In the genomic region with DNA sequence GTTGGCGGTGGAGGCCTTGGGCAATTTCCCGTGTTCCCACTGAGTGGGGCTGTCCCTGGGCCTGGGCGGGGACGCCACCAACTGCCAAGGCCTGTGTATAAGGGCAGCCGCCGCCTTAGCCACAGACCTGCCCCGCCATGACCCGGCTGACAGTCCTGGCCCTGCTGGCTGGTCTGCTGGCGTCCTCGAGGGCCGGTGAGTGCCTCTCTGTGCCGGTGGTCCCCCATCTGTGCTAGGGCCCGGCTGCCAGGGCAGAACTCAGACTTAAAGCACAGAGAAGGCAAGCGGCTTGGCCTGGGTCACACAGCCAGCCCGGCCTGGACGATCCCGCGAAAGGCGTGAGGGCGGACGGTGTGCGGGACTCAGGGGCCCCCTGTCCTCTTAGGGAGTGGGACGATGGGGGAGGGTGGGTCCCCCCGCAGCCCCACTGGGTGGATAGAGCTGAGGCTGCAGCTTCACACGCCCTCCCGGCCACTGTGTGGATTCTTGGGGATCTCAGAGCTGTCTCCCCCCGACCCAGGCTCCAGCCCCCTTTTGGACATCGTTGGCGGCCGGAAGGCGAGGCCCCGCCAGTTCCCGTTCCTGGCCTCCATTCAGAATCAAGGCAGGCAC, we compare ENCODE assay signal across 21 cellular contexts. TPM values are rescaled to one million over a fixed set of nuclear protein-coding genes. Genes with fewer than 3 reads are reported as not detected.
A peak's percentile ranks its signal among the peaks of the same experiment; 100 is the strongest.
DNase-seq lines count a peak whose midpoint lies in the region; ATAC-seq and TF ChIP-seq lines count a peak whose summit lies in the region.
"Had no signal": no experiment of that assay in that cellular context is flagged by ENCODE, and none has a peak within 500 bp of the region (broad histone marks: within the 10 kb centered on the region; RNA-seq: fewer than 3 reads in every experiment).

Gene AZU1 (plus strand): TSS at position 128 of the 612 bp plus-strand sequence. CDS start 10 bp downstream, at position 138.

- peak; percentile 31 for ATAC-seq in Right ventricle myocardium superior (ENCODE audit: poor library complexity)
- ATAC-seq in Panc1: peak; percentile 50
- ATAC-seq in left lung: peak; percentile 59
- peak; percentile 38 for ATAC-seq in aorta (ENCODE audit: low FRiP score)
- ATAC-seq in HG03571 (IDR thresholded peaks at IDR 0.05; ENCODE audit: unreplicated experiment): no peak
- ATAC-seq: stimulated activated naive B cell treated with anti-CD40 and anti-IgM and Interleukin-4, amounts not matched to agents 10 μg/mL and 1 μg/mL and 100 μg/mL, for 72 hours had no signal

- H3K27ac ChIP-seq in right atrium auricular region (no peak within 1 kb of the TSS), Panc1 (ENCODE audit: low read length) (no peak within 1 kb of the TSS), left lung (no peak within 1 kb of the TSS), aorta (ENCODE audit: low read depth in 1 of 2, low read length in 2 of 2) (no peak within 1 kb of the TSS)
- H3K27ac ChIP-seq: heart right ventricle, thyroid gland had no signal

- POLR2A ChIA-PET in Panc1 (lab: Charles Lee): no interaction called here

- H3K9me3 ChIP-seq in right atrium auricular region: no peaks in the 10 kb centered on the region
- no peaks in the 10 kb centered on the region for H3K9me3 ChIP-seq in Panc1 (ENCODE audit: control insufficient read depth, insufficient read depth, low read depth, low read length)
- no peaks in the 10 kb centered on the region for H3K9me3 ChIP-seq in left lung
- no peaks in the 10 kb centered on the region for H3K9me3 ChIP-seq in aorta (ENCODE audit: control insufficient read depth, low read length)
- H3K9me3 ChIP-seq: heart right ventricle, thyroid gland had no signal

- H3K4me3 ChIP-seq in right atrium auricular region: no peak within 1 kb of the TSS
- H3K4me3 ChIP-seq in Panc1 (ENCODE audit: low read depth in 2 of 2, low read length in 2 of 2): no peak within 1 kb of the TSS
- H3K4me3 ChIP-seq in left lung: no peak within 1 kb of the TSS
- no peak within 1 kb of the TSS for H3K4me3 ChIP-seq in aorta (ENCODE audit: low read length in 2 of 2)
- H3K4me3 ChIP-seq: heart right ventricle, thyroid gland had no signal

- 73 to 74% methylated on average over 30 to 33 of the region's 33 CpGs for WGBS in aorta, 2 donors

- H3K36me3 ChIP-seq in right atrium auricular region: no peaks in the 10 kb centered on the region
- H3K36me3 ChIP-seq in Panc1 (ENCODE audit: control insufficient read depth, insufficient read depth, low read length): no peaks in the 10 kb centered on the region
- H3K36me3 ChIP-seq in left lung: no peaks in the 10 kb centered on the region
- H3K36me3 ChIP-seq in aorta (ENCODE audit: control insufficient read depth in 1 of 2, insufficient read depth in 2 of 2, low read length in 1 of 2): no peaks in the 10 kb centered on the region
- H3K36me3 ChIP-seq: heart right ventricle, thyroid gland had no signal

- no peaks in the 10 kb centered on the region for H3K4me1 ChIP-seq in right atrium auricular region
- H3K4me1 ChIP-seq in Panc1 (ENCODE audit: control insufficient read depth, insufficient read depth, low read length): peaks cover 10% of the 10 kb centered on the region
- peaks cover 0 to 64% of the 10 kb centered on the region in 2 donors for H3K4me1 ChIP-seq in left lung
- H3K4me1 ChIP-seq in aorta (ENCODE audit: control insufficient read depth in 1 of 2, insufficient read depth in 2 of 2, low read length in 2 of 2): no peaks in the 10 kb centered on the region
- H3K4me1 ChIP-seq: thyroid gland had no signal

- in situ Hi-C loops in Panc1 (cut with HindIII; ENCODE audit: low pct_unique_long_range_greater_than_20kb, low sequenced_read_pairs): no loop called here

- DNase-seq in Right ventricle myocardium superior (peak; percentile 64), right atrium auricular region (ENCODE audit: low spot score) (no peak), Panc1 (ENCODE audit: low read depth, low spot score) (no peak), left lung (peak in 1 of 2 donors; percentile 86), aorta (peak in 1 of 2 donors; percentile 78), GM19238 (ENCODE audit: insufficient read length, low spot score) (no peak), NCI-H526 treated with DMSO at 0.1 percent for 48 hours (lab: John Stamatoyannopoulos, UW) (no peak)
- DNase-seq: activated CD4-positive, alpha-beta T cell treated with anti-CD3 and anti-CD28 coated beads, Interleukin-2, amount 50 U/mL, for 1 hour; activated naive CD4-positive, alpha-beta T cell; anterior cingulate cortex; CD4-positive, CD25-positive, alpha-beta regulatory T cell; DMS53; endodermal cell; heart right ventricle; NCI-H1105; NCI-H526; retina; stimulated activated naive B cell treated with anti-CD40 and anti-IgM and Interleukin-4, amounts not matched to agents 10 μg/mL and 1 μg/mL and 100 μg/mL, for 72 hours; thyroid gland had no signal

- CTCF ChIA-PET in Panc1 (lab: Charles Lee): no interaction called here

- BruUV-seq in Panc1 (replicated peaks; lab: Mats Ljungman, UMichigan): no TSS peak

- H3K27me3 ChIP-seq in right atrium auricular region (no peaks in the 10 kb centered on the region), Panc1 (ENCODE audit: control insufficient read depth, insufficient read depth, low read length) (no peaks in the 10 kb centered on the region), left lung (peaks cover 5 to 54% of the 10 kb centered on the region in 2 donors), aorta (ENCODE audit: control insufficient read depth in 1 of 2, insufficient read depth in 2 of 2, low read length in 1 of 2) (no peaks in the 10 kb centered on the region)
- H3K27me3 ChIP-seq: thyroid gland had no signal

- intact Hi-C loops in Right ventricle myocardium superior (cut with DNase I) (no loop called here), Panc1 (cut with micrococcal nuclease; ENCODE audit: unreplicated experiment) (no loop called here), left lung (cut with DNase I) (no loop called here), aorta (cut with DNase I) (no loop called here)

- TF ChIP-seq CTCF in right atrium auricular region (IDR thresholded peaks at IDR 0.05): no peak
- no peak for TF ChIP-seq CTCF in Panc1 (IDR thresholded peaks at IDR 0.05)
- no peak for TF ChIP-seq CTCF in left lung (IDR thresholded peaks at IDR 0.05)

RNA-seq across cellular contexts. Expression of gene AZU1, which starts in this region (rescaled TPM):
- total RNA-seq in Right ventricle myocardium superior (not detected), right atrium auricular region (not detected), Panc1 (2021; ENCODE audit: unreplicated experiment) (5.8 TPM), left lung (1 to 10 TPM; 1.3 TPM), aorta (under 1 TPM in 1 of 2 donors, not detected in 1; 0.72 TPM)
- polyA plus RNA-seq in Panc1 (2012; ENCODE audit: insufficient read length): 5.9 TPM
- polyA plus RNA-seq in aorta: under 1 TPM in 1 of 2 donors, not detected in 1; 0.49 TPM
- total RNA-seq: thyroid gland had no signal
- polyA plus RNA-seq: CD4-positive, CD25-positive, alpha-beta regulatory T cell; IgD-negative memory B cell had no signal

Comparison
In these comparisons a context has a peak if more than half of its experiments do, and no peak if none do; other contexts are left out.
1. Peak in DNase-seq and ATAC-seq in Right ventricle myocardium superior; RNA of the gene not detected or under 1 TPM.
2. Peak in ATAC-seq in aorta; RNA of the gene not detected or under 1 TPM.